Comparison of ENCODE assay signal across 21 cellular contexts in genomic region chr22:20948450-20948849, GRCh38. TPM values are rescaled to one million over a fixed set of nuclear protein-coding genes. Genes with fewer than 3 reads are reported as not detected.
DNase-seq lines count a peak whose midpoint lies in the region; ATAC-seq and TF ChIP-seq lines count a peak whose summit lies in the region.
"Had no signal": no experiment of that assay in that cellular context is flagged by ENCODE, and none has a peak within 500 bp of the region (broad histone marks: within the 10 kb centered on the region; RNA-seq: fewer than 3 reads in every experiment).

No MANE protein-coding gene starts in this region.

- no peak overlapping the region for H3K4me3 Mint-ChIP-seq in CD4-positive, CD25-positive, alpha-beta regulatory T cell
- H3K4me3 Mint-ChIP-seq in naive thymus-derived CD8-positive, alpha-beta T cell, result no peak overlapping the region

- intact Hi-C loops in colonic mucosa (cut with DNase I), result no loop called here

- DNase-seq in CD4-positive, CD25-positive, alpha-beta regulatory T cell, result no peak
- DNase-seq in colonic mucosa (peak; percentile 53), left lobe of liver (ENCODE audit: low spot score) (no peak), mesenteric fat pad (ENCODE audit: low spot score) (no peak), A172 (ENCODE audit: low spot score) (no peak)
- no peak for DNase-seq in naive thymus-derived CD8-positive, alpha-beta T cell
- DNase-seq: 8988T, DMS53, GDM1, KG1, NCI-H1105, NCI-H146, NCI-H2029, NCI-H2227 treated with DMSO at 0.1 percent for 48 hours, NCI-H510A treated with DMSO at 0.1 percent for 48 hours, NCI-H748 treated with DMSO at 0.1 percent for 48 hours had no signal

- H3K36me3 ChIP-seq in CD4-positive, CD25-positive, alpha-beta regulatory T cell (ENCODE audit: control insufficient read depth, insufficient read depth, low read length), result peaks cover 51% of the 10 kb centered on the region
- no peaks in the 10 kb centered on the region for H3K36me3 ChIP-seq in colonic mucosa

- H3K9ac ChIP-seq in colonic mucosa (ENCODE audit: low read depth in 2 of 2, low read length in 2 of 2), result no peak overlapping the region

- H3K9me3 Mint-ChIP-seq in CD4-positive, CD25-positive, alpha-beta regulatory T cell, result no peaks in the 10 kb centered on the region
- no peaks in the 10 kb centered on the region for H3K9me3 Mint-ChIP-seq in naive thymus-derived CD8-positive, alpha-beta T cell

- no peak overlapping the region for H3K4me3 ChIP-seq in CD4-positive, CD25-positive, alpha-beta regulatory T cell (ENCODE audit: low read depth, low read length)
- H3K4me3 ChIP-seq in colonic mucosa, result no peak overlapping the region

- no peak for TF ChIP-seq CTCF in colonic mucosa (IDR thresholded peaks at IDR 0.05)

- peaks cover 17% of the 10 kb centered on the region for H3K4me1 ChIP-seq in CD4-positive, CD25-positive, alpha-beta regulatory T cell (ENCODE audit: control insufficient read depth, insufficient read depth, low read length, poor library complexity, severe bottlenecking)
- H3K4me1 ChIP-seq in colonic mucosa, result peaks cover 23% of the 10 kb centered on the region

- no peaks in the 10 kb centered on the region for H3K27me3 ChIP-seq in CD4-positive, CD25-positive, alpha-beta regulatory T cell (ENCODE audit: control insufficient read depth, insufficient read depth, low read length)
- no peaks in the 10 kb centered on the region for H3K27me3 ChIP-seq in colonic mucosa

- H3K27ac ChIP-seq in CD4-positive, CD25-positive, alpha-beta regulatory T cell (ENCODE audit: insufficient read depth, low read length, poor library complexity, severe bottlenecking), result no peak overlapping the region
- H3K27ac ChIP-seq in colonic mucosa, result peak overlapping the region; percentile 37
- H3K27ac ChIP-seq: C4-2B had no signal

- H3K9me3 ChIP-seq in CD4-positive, CD25-positive, alpha-beta regulatory T cell (ENCODE audit: control insufficient read depth in 2 of 2, low read length in 2 of 2), result no peaks in the 10 kb centered on the region
- H3K9me3 ChIP-seq in colonic mucosa, result no peaks in the 10 kb centered on the region

- H3K27me3 Mint-ChIP-seq in CD4-positive, CD25-positive, alpha-beta regulatory T cell, result no peaks in the 10 kb centered on the region
- no peaks in the 10 kb centered on the region for H3K27me3 Mint-ChIP-seq in naive thymus-derived CD8-positive, alpha-beta T cell

- H3K36me3 Mint-ChIP-seq in CD4-positive, CD25-positive, alpha-beta regulatory T cell, result peaks cover 19% of the 10 kb centered on the region
- peaks cover 0 to 58% (median 7%) of the 10 kb centered on the region in 3 donors for H3K36me3 Mint-ChIP-seq in naive thymus-derived CD8-positive, alpha-beta T cell

- H3K27ac Mint-ChIP-seq in CD4-positive, CD25-positive, alpha-beta regulatory T cell, result peak overlapping the region in 2 of 3 donors; percentile 10 to 29
- H3K27ac Mint-ChIP-seq in naive thymus-derived CD8-positive, alpha-beta T cell, result peak overlapping the region in 6 of 10 donors; percentile 2 to 82 (median 59)

- peaks cover 28 to 52% (median 38%) of the 10 kb centered on the region in 4 donors for H3K4me1 Mint-ChIP-seq in CD4-positive, CD25-positive, alpha-beta regulatory T cell
- peaks cover 30 to 67% (median 59%) of the 10 kb centered on the region in 4 donors for H3K4me1 Mint-ChIP-seq in naive thymus-derived CD8-positive, alpha-beta T cell

- POLR2A ChIA-PET in naive thymus-derived CD8-positive, alpha-beta T cell (lab: Charles Lee), result interaction anchor here (0.8 kb wide), 1 partner anchor 22 kb away, joined by 3 read pairs; no protein-coding TSS in a partner anchor

- ATAC-seq in CD4-positive, CD25-positive, alpha-beta regulatory T cell (ENCODE audit: low read depth in 2 of 2), result no peak
- ATAC-seq in left lobe of liver, result peak; percentile 48
- no peak for ATAC-seq in naive thymus-derived CD8-positive, alpha-beta T cell
- ATAC-seq in GM21528 (IDR thresholded peaks at IDR 0.05; ENCODE audit: low FRiP score, unreplicated experiment), result no peak
- ATAC-seq in GM19467 (IDR thresholded peaks at IDR 0.05; ENCODE audit: unreplicated experiment), result no peak
- ATAC-seq: HCT116, Panc1 had no signal

RNA-seq across cellular contexts. Expression of gene AIFM3, which starts 18.6 kb away (rescaled TPM):
- total RNA-seq in CD4-positive, CD25-positive, alpha-beta regulatory T cell, result 0.49 TPM
- polyA plus RNA-seq in CD4-positive, CD25-positive, alpha-beta regulatory T cell, result not detected
- total RNA-seq in colonic mucosa, result 100 to 1,000 TPM in 1 of 2 donors, 10 to 100 TPM in 1; 76.9 to 156 TPM
- total RNA-seq in left lobe of liver, result 1.3 TPM
- total RNA-seq in naive thymus-derived CD8-positive, alpha-beta T cell, result 1 to 10 TPM in 1 of 2 experiments, under 1 TPM in 1; 0.47 to 1.3 TPM
- polyA plus RNA-seq in naive thymus-derived CD8-positive, alpha-beta T cell, result under 1 TPM; 0.16 to 0.53 (median 0.32) TPM
- 2.1 TPM for total RNA-seq in mesenteric fat pad
- total RNA-seq in A172 (2014; rRNA removed; shearing (Covaris generic)), result 1.4 TPM in 1 of 2 replicates, not detected in the other

RNA-seq across cellular contexts. Expression of gene CRKL, which starts 31.2 kb away (rescaled TPM):
- total RNA-seq in CD4-positive, CD25-positive, alpha-beta regulatory T cell, result 49.5 TPM
- 10 to 100 TPM; 41.7 to 61.4 (median 57.0) TPM for polyA plus RNA-seq in CD4-positive, CD25-positive, alpha-beta regulatory T cell
- 10 to 100 TPM; 63.6 to 82.5 TPM for total RNA-seq in colonic mucosa
- total RNA-seq in left lobe of liver, result 41.4 TPM
- total RNA-seq in naive thymus-derived CD8-positive, alpha-beta T cell, result 10 to 100 TPM; 75.1 to 79.0 TPM
- polyA plus RNA-seq in naive thymus-derived CD8-positive, alpha-beta T cell, result 10 to 100 TPM; 39.0 to 53.8 (median 40.1) TPM
- total RNA-seq in mesenteric fat pad, result 46.1 TPM
- 29.1 and 33.8 TPM in 2 replicates for total RNA-seq in A172 (2014; rRNA removed; shearing (Covaris generic))

RNA-seq across cellular contexts. Expression of gene LZTR1, which starts 33.6 kb away (rescaled TPM):
- total RNA-seq in CD4-positive, CD25-positive, alpha-beta regulatory T cell, result 69.4 TPM
- polyA plus RNA-seq in CD4-positive, CD25-positive, alpha-beta regulatory T cell, result 10 to 100 TPM in 3 of 4 donors, 1 to 10 TPM in 1; 9.6 to 12.1 (median 11.7) TPM
- total RNA-seq in colonic mucosa (10 to 100 TPM; 31.6 to 61.7 TPM), left lobe of liver (36.7 TPM), mesenteric fat pad (70.8 TPM)
- 100 to 1,000 TPM in 1 of 2 experiments, 10 to 100 TPM in 1; 92.9 to 103 TPM for total RNA-seq in naive thymus-derived CD8-positive, alpha-beta T cell
- 10 to 100 TPM in 2 of 3 donors, 1 to 10 TPM in 1; 8.6 to 14.5 (median 12.3) TPM for polyA plus RNA-seq in naive thymus-derived CD8-positive, alpha-beta T cell
- 18.9 and 21.9 TPM in 2 replicates for total RNA-seq in A172 (2014; rRNA removed; shearing (Covaris generic))

RNA-seq across cellular contexts. Expression of gene THAP7, which starts 53.5 kb away (rescaled TPM):
- total RNA-seq in CD4-positive, CD25-positive, alpha-beta regulatory T cell, result 41.7 TPM
- 10 to 100 TPM; 38.5 to 58.0 (median 47.4) TPM for polyA plus RNA-seq in CD4-positive, CD25-positive, alpha-beta regulatory T cell
- total RNA-seq in colonic mucosa (10 to 100 TPM; 12.9 to 23.3 TPM), left lobe of liver (16.9 TPM), mesenteric fat pad (15.5 TPM)
- 10 to 100 TPM; 68.5 to 70.5 TPM for total RNA-seq in naive thymus-derived CD8-positive, alpha-beta T cell
- 10 to 100 TPM; 31.7 to 55.5 (median 41.1) TPM for polyA plus RNA-seq in naive thymus-derived CD8-positive, alpha-beta T cell
- 46.9 and 49.0 TPM in 2 replicates for total RNA-seq in A172 (2014; rRNA removed; shearing (Covaris generic))

Comparison
In these comparisons a context has a peak if more than half of its experiments do, and no peak if none do; other contexts are left out.
1. RNA of gene AIFM3, which starts 18.6 kb away (total RNA-seq): 76.9 to 156 TPM in colonic mucosa; 2.1 TPM in mesenteric fat pad (single experiment), 1.4 TPM in A172, 1.3 TPM in left lobe of liver (single experiment), 0.47 to 1.3 TPM in naive thymus-derived CD8-positive, alpha-beta T cell and 0.49 TPM in CD4-positive, CD25-positive, alpha-beta regulatory T cell (single experiment); every median in the first group is over 10 times any median in the second.